13 cellular contexts compared by ENCODE assay signal in the genomic region with DNA sequence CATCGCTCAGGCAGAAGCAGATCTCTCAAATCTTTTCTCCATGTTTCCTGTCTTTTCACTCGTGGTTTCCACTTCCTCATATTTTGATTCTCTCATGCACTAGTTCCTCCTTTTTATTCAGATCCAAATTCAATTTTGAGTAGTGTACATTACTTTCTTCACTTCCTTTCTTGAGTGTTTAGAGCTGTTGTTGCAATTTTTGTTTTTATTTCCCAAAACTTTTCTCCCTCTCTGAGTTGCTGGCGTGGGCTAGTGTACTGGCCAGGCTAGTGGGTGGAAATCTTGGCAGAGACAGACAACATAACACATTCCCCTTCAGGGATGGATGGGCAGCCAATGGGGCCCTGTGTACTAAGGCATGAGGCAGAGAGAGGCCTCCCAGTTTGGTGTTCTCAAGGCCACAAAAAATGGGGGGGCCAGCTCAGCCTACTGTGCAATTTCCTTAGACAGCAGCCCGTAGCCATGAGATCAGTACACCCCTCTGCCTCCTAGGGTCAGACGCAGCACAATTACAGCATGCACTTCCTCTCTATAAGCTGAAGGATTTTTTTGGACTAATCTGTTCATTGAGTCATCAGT.
DNase-seq lines count a peak whose midpoint lies in the region; ATAC-seq, FAIRE-seq and TF ChIP-seq lines count a peak whose summit lies in the region.
"Had no signal": no experiment of that assay in that cellular context is flagged by ENCODE, and none has a peak within 500 bp of the region (broad histone marks: within the 10 kb centered on the region; RNA-seq: fewer than 3 reads in every experiment).

No MANE protein-coding gene starts in this region.

- H3K27ac Mint-ChIP-seq in activated naive CD8-positive, alpha-beta T cell treated with anti-CD3 and anti-CD28 coated beads, Interleukin-2, amount 50 U/mL, for 24 hours = no peak overlapping the region

- no peaks in the 10 kb centered on the region for H3K4me1 ChIP-seq in small intestine (ENCODE audit: control insufficient read depth in 2 of 2, insufficient read depth in 1 of 2, low read depth in 1 of 2, low read length in 1 of 2)

- H3K36me3 Mint-ChIP-seq in activated naive CD8-positive, alpha-beta T cell treated with anti-CD3 and anti-CD28 coated beads, Interleukin-2, amount 50 U/mL, for 24 hours (ENCODE audit: low read depth) = no peaks in the 10 kb centered on the region

- 46 to 48% methylated on average over 5 of the region's 5 CpGs for WGBS in lower leg skin, 2 donors
- 37 to 74% (median 50%) methylated on average over 5 of the region's 5 CpGs for WGBS in small intestine, 3 donors

- peaks cover 2% of the 10 kb centered on the region for H3K27me3 Mint-ChIP-seq in activated naive CD8-positive, alpha-beta T cell treated with anti-CD3 and anti-CD28 coated beads, Interleukin-2, amount 50 U/mL, for 24 hours

- H3K27ac ChIP-seq in temporal lobe (ENCODE audit: low read depth, low read length) = peak overlapping the region; percentile 24
- H3K27ac ChIP-seq in small intestine (ENCODE audit: low read depth in 1 of 2, low read length in 1 of 2) = peak overlapping the region in 1 of 2 donors; percentile 50

- ATAC-seq in activated naive CD8-positive, alpha-beta T cell treated with anti-CD3 and anti-CD28 coated beads, Interleukin-2, amount 50 U/mL, for 24 hours = no peak
- ATAC-seq: PC-3; stimulated activated naive CD8-positive, alpha-beta T cell treated with anti-CD3 and anti-CD28 coated beads, Interleukin-15, Interleukin-2, amounts not matched to agents 100 U/mL and 50 U/mL, for 24 hours had no signal

- DNase-seq in LHCN-M2 (ENCODE audit: low read depth) (peak; percentile 74), cardiac fibroblast (ENCODE audit: low read depth in 2 of 2) (peak; percentile 98), lower leg skin (ENCODE audit: low spot score in 2 of 2) (peak; percentile 89 to 96), small intestine (no peak), NCI-H2171 (lab: John Stamatoyannopoulos, UW) (no peak)
- no peak for DNase-seq in activated naive CD8-positive, alpha-beta T cell treated with anti-CD3 and anti-CD28 coated beads, Interleukin-2, amount 50 U/mL, for 24 hours
- DNase-seq in stimulated activated CD4-positive, alpha-beta T cell treated with anti-CD3 and anti-CD28 coated beads, Interleukin-2, amount 100 ng/mL, for 24 hours = no peak
- DNase-seq: activated T-cell treated with anti-CD3 and anti-CD28 coated beads for 4 hours; PC-3; stimulated activated naive CD8-positive, alpha-beta T cell treated with anti-CD3 and anti-CD28 coated beads, Interleukin-15, Interleukin-2, amounts not matched to agents 100 U/mL and 50 U/mL, for 24 hours had no signal

- intact Hi-C loops in lower leg skin (cut with DNase I; ENCODE audit: low total_unique reads) = no loop called here

- H3K4me3 Mint-ChIP-seq in activated naive CD8-positive, alpha-beta T cell treated with anti-CD3 and anti-CD28 coated beads, Interleukin-2, amount 50 U/mL, for 24 hours = no peak overlapping the region

- H3K4me1 Mint-ChIP-seq in activated naive CD8-positive, alpha-beta T cell treated with anti-CD3 and anti-CD28 coated beads, Interleukin-2, amount 50 U/mL, for 24 hours = no peaks in the 10 kb centered on the region

- H3K9me3 ChIP-seq in small intestine (ENCODE audit: control insufficient read depth, low read depth) = no peaks in the 10 kb centered on the region

- H3K4me3 ChIP-seq in cardiac fibroblast (replicated peaks in 1 of 2; ENCODE audit: low read depth in 2 of 2, low read length in 2 of 2) (no peak overlapping the region), lower leg skin (ENCODE audit: low read depth, poor library complexity, severe bottlenecking) (no peak overlapping the region), small intestine (ENCODE audit: low read depth in 1 of 2, low read length in 2 of 2) (no peak overlapping the region)

- no peak for TF ChIP-seq POLR2A in lower leg skin (IDR thresholded peaks at IDR 0.05)

- H3K9me3 Mint-ChIP-seq in activated naive CD8-positive, alpha-beta T cell treated with anti-CD3 and anti-CD28 coated beads, Interleukin-2, amount 50 U/mL, for 24 hours = no peaks in the 10 kb centered on the region

- no peak for FAIRE-seq in small intestine (lab: Jason Lieb, UNC)
- FAIRE-seq: GM12891, islet of Langerhans had no signal

- TF ChIP-seq CTCF in cardiac fibroblast (IDR thresholded peaks at IDR 0.05; ENCODE audit: low read depth, low read length) (peak; percentile 18), lower leg skin (IDR thresholded peaks at IDR 0.05) (no peak)

- H3K27me3 ChIP-seq in small intestine (ENCODE audit: control insufficient read depth in 2 of 2, insufficient read depth in 2 of 2, low read length in 2 of 2) = no peaks in the 10 kb centered on the region

- H3K36me3 ChIP-seq in small intestine (ENCODE audit: control insufficient read depth in 2 of 2, insufficient read depth in 2 of 2, low read length in 2 of 2) = no peaks in the 10 kb centered on the region

Comparison
In these comparisons a context has a peak if more than half of its experiments do, and no peak if none do; other contexts are left out.
1. DNase-seq: peak in LHCN-M2 (single experiment), cardiac fibroblast (2 of 2) and lower leg skin (2 of 2); none in activated naive CD8-positive, alpha-beta T cell treated with anti-CD3 and anti-CD28 coated beads, Interleukin-2, amount 50 U/mL, for 24 hours (single experiment), stimulated activated CD4-positive, alpha-beta T cell treated with anti-CD3 and anti-CD28 coated beads, Interleukin-2, amount 100 ng/mL, for 24 hours (0 of 2), small intestine (single experiment) and NCI-H2171 (single experiment).